ENCODE assay signal across 8 cellular contexts in the genomic region with DNA sequence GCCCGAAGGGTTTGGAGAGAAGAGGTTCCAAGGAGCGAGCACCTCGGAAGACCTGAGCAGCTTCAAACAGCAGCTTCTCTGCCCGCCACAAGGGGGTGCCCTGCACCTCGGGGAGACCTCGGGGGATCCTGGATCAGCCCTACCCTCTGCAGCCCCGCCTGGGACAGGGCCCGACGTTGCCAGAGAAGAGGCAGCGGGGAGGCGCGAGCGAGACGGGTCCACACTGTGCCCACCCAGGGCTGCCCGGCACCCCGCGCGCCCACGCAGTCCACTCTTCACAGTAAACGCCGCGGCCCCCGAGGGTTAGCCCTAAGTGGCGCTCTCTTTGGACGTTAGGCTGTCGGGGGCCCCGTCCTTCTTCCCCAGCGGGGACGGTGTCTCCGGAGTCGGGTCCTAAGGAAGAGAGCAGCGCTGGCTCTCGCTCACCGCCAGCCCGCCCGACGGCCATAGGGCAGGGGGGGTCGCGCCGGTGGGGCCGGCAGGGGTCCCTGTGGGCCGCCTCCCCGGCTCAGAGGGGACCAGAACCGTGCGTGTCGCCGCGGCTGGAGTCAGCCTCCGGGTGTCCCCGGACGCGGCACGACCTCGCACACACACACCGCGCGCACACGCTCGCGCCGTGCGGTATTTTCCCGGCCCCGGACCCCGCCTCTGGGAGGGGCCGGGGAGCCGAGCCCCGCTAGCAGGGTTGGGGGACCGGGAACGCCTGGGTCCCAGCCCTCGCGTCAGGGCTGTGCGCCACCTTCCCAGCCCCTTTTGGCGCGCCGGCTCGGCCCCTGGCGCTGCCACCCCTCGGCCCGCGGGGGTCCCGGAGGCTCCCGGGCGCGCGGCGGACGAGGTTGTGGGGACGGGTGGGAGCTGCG. TPM values are rescaled to one million over a fixed set of nuclear protein-coding genes. Genes with fewer than 3 reads are reported as not detected.
DNase-seq lines count a peak whose midpoint lies in the region; ATAC-seq, FAIRE-seq and TF ChIP-seq lines count a peak whose summit lies in the region.

No MANE protein-coding gene starts in this region.

- no peak overlapping the region for H3K9ac ChIP-seq in HUES48 (ENCODE audit: low read depth, low read length)

- H3K27me3 ChIP-seq in HUES48 (ENCODE audit: control insufficient read depth, insufficient read depth, low read length), result peaks cover 77% of the 10 kb centered on the region
- no peaks in the 10 kb centered on the region for H3K27me3 ChIP-seq in pancreas

- H3K4me3 ChIP-seq in GM12865 (ENCODE audit: low read depth, low read length) (peak overlapping the region; percentile 17; the same call in 1 of the 2 replicates), HUES48 (ENCODE audit: low read depth, low read length) (peak overlapping the region; percentile 67), pancreas (peak overlapping the region; percentile 16 to 67 (median 38))

- peaks cover 3% of the 10 kb centered on the region for H3K36me3 Mint-ChIP-seq in type B pancreatic cell

- H3K27ac ChIP-seq in HUES48 (ENCODE audit: low read depth, low read length), result no peak overlapping the region
- no peak overlapping the region for H3K27ac ChIP-seq in pancreas

- H3K4me1 Mint-ChIP-seq in type B pancreatic cell (ENCODE audit: unreplicated experiment), result peaks cover 4% of the 10 kb centered on the region

- peak; percentile 95 for TF ChIP-seq CTCF in GM12865 (IDR thresholded peaks at IDR 0.05; ENCODE audit: insufficient read depth, low read depth, low read length, missing control alignments)
- peak; percentile 78 to 88 (median 81) for TF ChIP-seq CTCF in pancreas (IDR thresholded peaks at IDR 0.05)
- TF ChIP-seq CTCF in type B pancreatic cell (conservative IDR thresholded peaks at IDR 0.05), result peak; percentile 84

- H3K4me1 ChIP-seq in HUES48 (ENCODE audit: control insufficient read depth, insufficient read depth, low read length), result no peaks in the 10 kb centered on the region
- H3K4me1 ChIP-seq in pancreas, result peaks cover 12 to 19% (median 13%) of the 10 kb centered on the region in 3 donors

- ATAC-seq in pancreas (peak; percentile 59 to 81 (median 71)), GM21381 (IDR thresholded peaks at IDR 0.05; ENCODE audit: unreplicated experiment) (no peak)

- H3K9me3 ChIP-seq in HUES48 (ENCODE audit: control insufficient read depth, insufficient read depth, low read length), result no peaks in the 10 kb centered on the region
- H3K9me3 ChIP-seq in pancreas, result no peaks in the 10 kb centered on the region

- FAIRE-seq in pancreas (lab: Jason Lieb, UNC), result no peak

- H3K4me3 Mint-ChIP-seq in type B pancreatic cell, result peak overlapping the region; percentile 77

- DNase-seq in GM12865 (ENCODE audit: low read depth), result peak; percentile 77
- DNase-seq in RPMI8226, result peak; percentile 73
- peak; percentile 90 for DNase-seq in activated effector memory CD4-positive, alpha-beta T cell treated with anti-CD3 and anti-CD28 coated beads, Interleukin-2, amount 50 U/mL, for 16 hours
- DNase-seq in germinal center (ENCODE audit: low spot score), result peak; percentile 91
- peak; percentile 53 to 89 (median 68) for DNase-seq in pancreas
- no peak for DNase-seq in type B pancreatic cell (ENCODE audit: extremely low spot score, unreplicated experiment)

- no peaks in the 10 kb centered on the region for H3K9me3 Mint-ChIP-seq in type B pancreatic cell

- 2 to 3% methylated on average over 65 to 90 of the region's 90 CpGs for WGBS in pancreas, 2 donors

- no peaks in the 10 kb centered on the region for H3K36me3 ChIP-seq in HUES48 (ENCODE audit: control insufficient read depth, insufficient read depth, low read length)
- H3K36me3 ChIP-seq in pancreas, result no peaks in the 10 kb centered on the region

- H3K27ac Mint-ChIP-seq in type B pancreatic cell, result no peak overlapping the region

- intact Hi-C loops in pancreas (cut with DNase I), result loop anchor here in 1 of 3 donors (5.0 kb wide), 1 partner anchor 40 kb away; no protein-coding TSS in a partner anchor

- peaks cover 91% of the 10 kb centered on the region for H3K27me3 Mint-ChIP-seq in type B pancreatic cell

RNA-seq across cellular contexts. Expression of gene CDH22, which starts 0.9 kb away (rescaled TPM):
- total RNA-seq in pancreas (1 to 10 TPM in 5 of 6 donors, under 1 TPM in 1; 0.97 to 5.3 (median 2.3) TPM), type B pancreatic cell (ENCODE audit: low replicate concordance) (1.3 and 1.8 TPM in 2 replicates)
- 10 to 100 TPM in 1 of 2 donors, 1 to 10 TPM in 1; 3.7 to 11.9 TPM for polyA plus RNA-seq in pancreas

Comparison
In these comparisons a context has a peak if more than half of its experiments do, and no peak if none do; other contexts are left out.
1. H3K4me3 ChIP-seq: peak in every context shown above with its lines; median percentile 67 in HUES48; 38 in pancreas; 17 in GM12865.